ENCODE assay signal across 21 cellular contexts in genomic region chr19:45629704-45630103, GRCh38. TPM values are rescaled to one million over a fixed set of nuclear protein-coding genes. Genes with fewer than 3 reads are reported as not detected.
DNase-seq lines count a peak whose midpoint lies in the region; ATAC-seq and TF ChIP-seq lines count a peak whose summit lies in the region.
"Had no signal": no experiment of that assay in that cellular context is flagged by ENCODE, and none has a peak within 500 bp of the region (broad histone marks: within the 10 kb centered on the region; RNA-seq: fewer than 3 reads in every experiment).

No MANE protein-coding gene starts in this region.

- CTCF ChIA-PET in activated naive CD4-positive, alpha-beta T cell treated with anti-CD3 and anti-CD28 coated beads for 36 hours (lab: Charles Lee): interaction anchor here (5.4 kb wide), 1 partner anchor 12 kb away, joined by 38 read pairs; no protein-coding TSS in a partner anchor

- no peaks in the 10 kb centered on the region for H3K27me3 ChIP-seq in HUES48 (ENCODE audit: control insufficient read depth, insufficient read depth, low read length)
- H3K27me3 ChIP-seq in smooth muscle cell (ENCODE audit: low read depth): no peaks in the 10 kb centered on the region
- no peaks in the 10 kb centered on the region for H3K27me3 ChIP-seq in adrenal gland
- H3K27me3 ChIP-seq: cardiac muscle cell, right atrium auricular region, tibial nerve had no signal

- no peaks in the 10 kb centered on the region for H4K20me1 ChIP-seq in smooth muscle cell (ENCODE audit: low read depth)

- WGBS in smooth muscle cell (ENCODE audit: low lambda C conversion rate): 90% methylated on average over 4 of the region's 4 CpGs
- 80 to 87% (median 85%) methylated on average over 2 to 4 of the region's 4 CpGs for WGBS in adrenal gland, 4 donors

- peaks cover 56% of the 10 kb centered on the region for H3K36me3 Mint-ChIP-seq in activated naive CD4-positive, alpha-beta T cell treated with anti-CD3 and anti-CD28 coated beads for 36 hours (ENCODE audit: low read depth)
- H3K36me3 Mint-ChIP-seq in activated naive CD8-positive, alpha-beta T cell treated with anti-CD3 and anti-CD28 coated beads, Interleukin-2, amount 50 U/mL, for 24 hours (ENCODE audit: low read depth): peaks cover 35% of the 10 kb centered on the region

- no peaks in the 10 kb centered on the region for H3K9me3 ChIP-seq in HUES48 (ENCODE audit: control insufficient read depth, insufficient read depth, low read length)
- no peaks in the 10 kb centered on the region for H3K9me3 ChIP-seq in smooth muscle cell (replicated peaks; ENCODE audit: low read depth)
- H3K9me3 ChIP-seq in adrenal gland (replicated peaks in 1 of 3): no peaks in the 10 kb centered on the region
- H3K9me3 ChIP-seq: HAP-1, mucosa of descending colon, right atrium auricular region, tibial nerve had no signal

- H3K4me3 ChIP-seq in HUES48 (ENCODE audit: low read depth, low read length) (no peak overlapping the region), smooth muscle cell (no peak overlapping the region), adrenal gland (no peak overlapping the region)
- H3K4me3 ChIP-seq: cardiac muscle cell, HAP-1, mucosa of descending colon, right atrium auricular region, tibial nerve had no signal

- no peaks in the 10 kb centered on the region for H3K27me3 Mint-ChIP-seq in activated naive CD4-positive, alpha-beta T cell treated with anti-CD3 and anti-CD28 coated beads for 36 hours (ENCODE audit: low read depth)
- no peaks in the 10 kb centered on the region for H3K27me3 Mint-ChIP-seq in activated naive CD8-positive, alpha-beta T cell treated with anti-CD3 and anti-CD28 coated beads, Interleukin-2, amount 50 U/mL, for 24 hours
- H3K27me3 Mint-ChIP-seq: stimulated activated naive B cell treated with anti-CD40 and anti-IgM and Interleukin-4, amounts not matched to agents 10 μg/mL and 1 μg/mL and 100 μg/mL, for 72 hours had no signal

- H3K4me1 Mint-ChIP-seq in activated naive CD4-positive, alpha-beta T cell treated with anti-CD3 and anti-CD28 coated beads for 36 hours (ENCODE audit: low read depth): peaks cover 20% of the 10 kb centered on the region
- peaks cover 28% of the 10 kb centered on the region for H3K4me1 Mint-ChIP-seq in activated naive CD8-positive, alpha-beta T cell treated with anti-CD3 and anti-CD28 coated beads, Interleukin-2, amount 50 U/mL, for 24 hours
- H3K4me1 Mint-ChIP-seq: stimulated activated naive B cell treated with anti-CD40 and anti-IgM and Interleukin-4, amounts not matched to agents 10 μg/mL and 1 μg/mL and 100 μg/mL, for 72 hours had no signal

- no peak for TF ChIP-seq POLR2A in adrenal gland (IDR thresholded peaks at IDR 0.05)

- no peak overlapping the region for H2AFZ ChIP-seq in smooth muscle cell (ENCODE audit: low read depth)

- intact Hi-C loops in activated naive CD4-positive, alpha-beta T cell treated with anti-CD3 and anti-CD28 coated beads for 36 hours (cut with micrococcal nuclease): loop anchor here (1.0 kb wide), 3 partner anchors 13 to 45 kb away; partner anchors contain the start of gene OPA3
- intact Hi-C loops in adrenal gland (cut with DNase I): no loop called here

- no peaks in the 10 kb centered on the region for H3K9me3 Mint-ChIP-seq in activated naive CD4-positive, alpha-beta T cell treated with anti-CD3 and anti-CD28 coated beads for 36 hours
- no peaks in the 10 kb centered on the region for H3K9me3 Mint-ChIP-seq in activated naive CD8-positive, alpha-beta T cell treated with anti-CD3 and anti-CD28 coated beads, Interleukin-2, amount 50 U/mL, for 24 hours
- H3K9me3 Mint-ChIP-seq: CD8-positive, alpha-beta memory T cell; stimulated activated naive B cell treated with anti-CD40 and anti-IgM and Interleukin-4, amounts not matched to agents 10 μg/mL and 1 μg/mL and 100 μg/mL, for 72 hours had no signal

- H3K27ac ChIP-seq in HUES48 (ENCODE audit: low read depth, low read length) (peak overlapping the region; percentile 67), smooth muscle cell (ENCODE audit: low read depth) (peak overlapping the region; percentile 41), adrenal gland (no peak overlapping the region)
- H3K27ac ChIP-seq: cardiac muscle cell, right atrium auricular region, tibial nerve had no signal

- H3K79me2 ChIP-seq in smooth muscle cell (ENCODE audit: low read depth): no peaks in the 10 kb centered on the region

- TF ChIP-seq CTCF in smooth muscle cell (IDR thresholded peaks at IDR 0.05; ENCODE audit: borderline replicate concordance, insufficient read depth, poor library complexity, severe bottlenecking) (no peak), adrenal gland (IDR thresholded peaks at IDR 0.05) (no peak)

- H3K4me2 ChIP-seq in smooth muscle cell: no peak overlapping the region

- ATAC-seq in activated naive CD8-positive, alpha-beta T cell treated with anti-CD3 and anti-CD28 coated beads, Interleukin-2, amount 50 U/mL, for 24 hours: no peak

- peak; percentile 57 for DNase-seq in activated naive CD4-positive, alpha-beta T cell treated with anti-CD3 and anti-CD28 coated beads for 36 hours
- DNase-seq in activated naive CD4-positive, alpha-beta T cell (lab: John Stamatoyannopoulos, UW): no peak
- no peak for DNase-seq in activated naive CD8-positive, alpha-beta T cell treated with anti-CD3 and anti-CD28 coated beads, Interleukin-2, amount 50 U/mL, for 24 hours
- DNase-seq in smooth muscle cell (lab: John Stamatoyannopoulos, UW; ENCODE audit: unreplicated experiment) (no peak), SHP77 treated with DMSO at 0.1 percent for 48 hours (lab: John Stamatoyannopoulos, UW) (no peak), adrenal gland (no peak), Ammon's horn (ENCODE audit: low spot score) (no peak)
- DNase-seq: activated T-cell treated with anti-CD3 and anti-CD28 coated beads, Interleukin-2, amount 50 U/mL, for 1 hour; CD8-positive, alpha-beta memory T cell; DMS79 treated with DMSO at 0.1 percent for 48 hours; KG1; mucosa of descending colon; NCI-H1105; NCI-H2171; OCI-M1; stimulated activated naive B cell treated with anti-CD40 and anti-IgM and Interleukin-4, amounts not matched to agents 10 μg/mL and 1 μg/mL and 100 μg/mL, for 72 hours had no signal

- H3K4me3 Mint-ChIP-seq in activated naive CD4-positive, alpha-beta T cell treated with anti-CD3 and anti-CD28 coated beads for 36 hours: peak overlapping the region; percentile 16
- H3K4me3 Mint-ChIP-seq in activated naive CD8-positive, alpha-beta T cell treated with anti-CD3 and anti-CD28 coated beads, Interleukin-2, amount 50 U/mL, for 24 hours: no peak overlapping the region
- H3K4me3 Mint-ChIP-seq: CD8-positive, alpha-beta memory T cell; stimulated activated naive B cell treated with anti-CD40 and anti-IgM and Interleukin-4, amounts not matched to agents 10 μg/mL and 1 μg/mL and 100 μg/mL, for 72 hours had no signal

- no peaks in the 10 kb centered on the region for H3F3A ChIP-seq in smooth muscle cell (ENCODE audit: low read depth)

- H3K36me3 ChIP-seq in HUES48 (ENCODE audit: control insufficient read depth, insufficient read depth, low read length): peaks cover 3% of the 10 kb centered on the region; the same call in 1 of the 2 replicates
- no peaks in the 10 kb centered on the region for H3K36me3 ChIP-seq in smooth muscle cell (ENCODE audit: low read depth)
- peaks cover 0 to 39% of the 10 kb centered on the region in 2 donors for H3K36me3 ChIP-seq in adrenal gland (replicated peaks in 1 of 2)

- no peak overlapping the region for H3K9ac ChIP-seq in HUES48 (ENCODE audit: low read depth, low read length)
- H3K9ac ChIP-seq in smooth muscle cell (ENCODE audit: low read depth): no peak overlapping the region

- H3K27ac Mint-ChIP-seq in activated naive CD4-positive, alpha-beta T cell treated with anti-CD3 and anti-CD28 coated beads for 36 hours: peak overlapping the region; percentile 97
- peak overlapping the region; percentile 65 for H3K27ac Mint-ChIP-seq in activated naive CD8-positive, alpha-beta T cell treated with anti-CD3 and anti-CD28 coated beads, Interleukin-2, amount 50 U/mL, for 24 hours
- H3K27ac Mint-ChIP-seq: CD8-positive, alpha-beta memory T cell; stimulated activated naive B cell treated with anti-CD40 and anti-IgM and Interleukin-4, amounts not matched to agents 10 μg/mL and 1 μg/mL and 100 μg/mL, for 72 hours had no signal

- H3K4me1 ChIP-seq in HUES48 (ENCODE audit: control insufficient read depth, insufficient read depth, low read length) (peaks cover 17% of the 10 kb centered on the region), smooth muscle cell (ENCODE audit: low read depth) (peaks cover 2% of the 10 kb centered on the region), adrenal gland (replicated peaks in 1 of 2) (peaks cover 0 to 4% of the 10 kb centered on the region in 2 donors)

RNA-seq across cellular contexts. Expression of gene EML2, which starts 9.5 kb away (rescaled TPM):
- 100 to 1,000 TPM; 145 to 159 TPM for total RNA-seq in activated naive CD4-positive, alpha-beta T cell treated with anti-CD3 and anti-CD28 coated beads for 36 hours
- total RNA-seq in smooth muscle cell (7.7 and 15.6 TPM in 2 replicates), adrenal gland (100 to 1,000 TPM in 4 of 8 donors, 10 to 100 TPM in 4; 65.4 to 139 (median 97.4) TPM)
- polyA plus RNA-seq in smooth muscle cell (19.0 and 20.8 TPM in 2 replicates), adrenal gland (10 to 100 TPM; 22.8 to 88.9 (median 78.9) TPM)

RNA-seq across cellular contexts. Expression of gene GPR4, which starts 27.7 kb away (rescaled TPM):
- total RNA-seq in activated naive CD4-positive, alpha-beta T cell treated with anti-CD3 and anti-CD28 coated beads for 36 hours: not detected
- total RNA-seq in smooth muscle cell (not detected in 2 replicates), adrenal gland (1 to 10 TPM; 1.6 to 7.8 (median 3.6) TPM)
- polyA plus RNA-seq in smooth muscle cell (0.31 TPM in 1 of 2 replicates, not detected in the other), adrenal gland (10 to 100 TPM in 1 of 3 donors, 1 to 10 TPM in 2; 7.6 to 11.3 (median 9.6) TPM)
- total RNA-seq: cardiac muscle cell; CD8-positive, alpha-beta memory T cell had no signal
- polyA plus RNA-seq: cardiac muscle cell; CD8-positive, alpha-beta memory T cell had no signal

RNA-seq across cellular contexts. Expression of gene GIPR, which starts 38.3 kb away (rescaled TPM):
- total RNA-seq in activated naive CD4-positive, alpha-beta T cell treated with anti-CD3 and anti-CD28 coated beads for 36 hours: 1 to 10 TPM; 1.8 to 2.3 TPM
- total RNA-seq in smooth muscle cell (0.99 and 1.8 TPM in 2 replicates), adrenal gland (under 1 TPM in 5 of 8 donors, not detected in 3; 0.28 to 0.94 (median 0.53) TPM)
- polyA plus RNA-seq in smooth muscle cell (2.4 and 3.4 TPM in 2 replicates), adrenal gland (1 to 10 TPM in 1 of 3 donors, under 1 TPM in 1, not detected in 1; 0.80 to 1.8 TPM)

RNA-seq across cellular contexts. Expression of gene OPA3, which starts 45.1 kb away (rescaled TPM):
- 10 to 100 TPM; 12.4 to 12.7 TPM for total RNA-seq in activated naive CD4-positive, alpha-beta T cell treated with anti-CD3 and anti-CD28 coated beads for 36 hours
- total RNA-seq in smooth muscle cell: 6.2 and 8.8 TPM in 2 replicates
- polyA plus RNA-seq in smooth muscle cell: 10.3 and 13.3 TPM in 2 replicates
- 10 to 100 TPM in 7 of 8 donors, 1 to 10 TPM in 1; 7.5 to 34.1 (median 17.4) TPM for total RNA-seq in adrenal gland
- polyA plus RNA-seq in adrenal gland: 10 to 100 TPM in 1 of 3 donors, 1 to 10 TPM in 2; 4.3 to 19.7 (median 7.3) TPM

Comparison
In these comparisons a context has a peak if more than half of its experiments do, and no peak if none do; other contexts are left out.
1. H3K27ac ChIP-seq: peak in HUES48 (single experiment) and smooth muscle cell (single experiment); none in adrenal gland (0 of 5).